ENCODE assay signal across 26 cellular contexts in genomic region chr11:133302056-133302455, GRCh38.
DNase-seq lines count a peak whose midpoint lies in the region; ATAC-seq and TF ChIP-seq lines count a peak whose summit lies in the region.
"Had no signal": no experiment of that assay in that cellular context is flagged by ENCODE, and none has a peak within 500 bp of the region (broad histone marks: within the 10 kb centered on the region; RNA-seq: fewer than 3 reads in every experiment).

No MANE protein-coding gene starts in this region.

- no peak overlapping the region for H3K27ac Mint-ChIP-seq in WTC11
- H3K27ac Mint-ChIP-seq in nephron progenitor cell: no peak overlapping the region
- H3K27ac Mint-ChIP-seq: CD4-positive, alpha-beta memory T cell; CD4-positive, CD25-positive, alpha-beta regulatory T cell; CD8-positive, alpha-beta memory T cell had no signal

- H3K36me3 ChIP-seq in KMS-11 (ENCODE audit: insufficient read depth) (no peaks in the 10 kb centered on the region), mesendoderm (ENCODE audit: control insufficient read depth, insufficient read depth, low read length) (no peaks in the 10 kb centered on the region)
- H3K36me3 ChIP-seq: BE2C, BLaER1 had no signal

- no peak overlapping the region for H2AFZ ChIP-seq in KMS-11 (ENCODE audit: low read depth)

- POLR2A ChIA-PET in WTC11 (lab: Charles Lee): no interaction called here

- no peak overlapping the region for H2AK5ac ChIP-seq in mesendoderm (ENCODE audit: low read length)

- H2BK5ac ChIP-seq in mesendoderm (ENCODE audit: low read length): no peak overlapping the region

- peak; percentile 66 for ATAC-seq in WTC11
- no peak for ATAC-seq in GM18868 (IDR thresholded peaks at IDR 0.05; ENCODE audit: unreplicated experiment)
- ATAC-seq: GM12878 had no signal

- H3K79me2 ChIP-seq in KMS-11 (ENCODE audit: insufficient read depth, low read depth): no peaks in the 10 kb centered on the region
- H3K79me2 ChIP-seq in mesendoderm (ENCODE audit: control insufficient read depth, insufficient read depth, low read length): no peaks in the 10 kb centered on the region

- peaks cover 63% of the 10 kb centered on the region for H3K4me1 ChIP-seq in KMS-11 (ENCODE audit: low read depth, poor library complexity, severe bottlenecking)
- no peaks in the 10 kb centered on the region for H3K4me1 ChIP-seq in mesendoderm (ENCODE audit: control insufficient read depth, low read depth, low read length)
- H3K4me1 ChIP-seq: BE2C, BLaER1 had no signal

- H3K36me3 Mint-ChIP-seq in WTC11 (peaks cover 13% of the 10 kb centered on the region), nephron progenitor cell (ENCODE audit: low read depth) (no peaks in the 10 kb centered on the region)
- H3K36me3 Mint-ChIP-seq: CD14-positive monocyte; CD4-positive, alpha-beta memory T cell; CD4-positive, CD25-positive, alpha-beta regulatory T cell; CD8-positive, alpha-beta memory T cell had no signal

- H3K27me3 Mint-ChIP-seq in WTC11 (ENCODE audit: low read depth) (peaks cover 8% of the 10 kb centered on the region), nephron progenitor cell (ENCODE audit: low read depth, poor library complexity) (peaks cover 16% of the 10 kb centered on the region)
- H3K27me3 Mint-ChIP-seq: CD4-positive, alpha-beta memory T cell; CD4-positive, CD25-positive, alpha-beta regulatory T cell; CD8-positive, alpha-beta memory T cell had no signal

- H3K79me1 ChIP-seq in mesendoderm (ENCODE audit: low read length): no peaks in the 10 kb centered on the region

- H3K4me3 ChIP-seq in KMS-11 (IDR thresholded peaks at IDR 0.05; ENCODE audit: insufficient read depth, low read depth, low read length): no peak overlapping the region
- H3K4me3 ChIP-seq in mesendoderm (ENCODE audit: low read length): no peak overlapping the region
- H3K4me3 ChIP-seq: BLaER1, GM12878 had no signal

- H3K4ac ChIP-seq in mesendoderm (ENCODE audit: low read depth, low read length): no peak overlapping the region

- peaks cover 26% of the 10 kb centered on the region for H3K9me3 Mint-ChIP-seq in WTC11
- H3K9me3 Mint-ChIP-seq in nephron progenitor cell: peaks cover 2% of the 10 kb centered on the region

- H4K5ac ChIP-seq in mesendoderm (ENCODE audit: low read length): no peak overlapping the region

- no peak overlapping the region for H2BK120ac ChIP-seq in mesendoderm (ENCODE audit: low read depth, low read length)

- no peak overlapping the region for H3K56ac ChIP-seq in mesendoderm (ENCODE audit: low read length)

- DNase-seq in NCI-H748 (lab: John Stamatoyannopoulos, UW; ENCODE audit: unreplicated experiment) (peak; percentile 27), NCI-H748 treated with DMSO at 0.1 percent for 48 hours (lab: John Stamatoyannopoulos, UW) (no peak), WTC11 (ENCODE audit: low spot score) (no peak), mesendoderm (peak; percentile 78), AML-193 (lab: John Stamatoyannopoulos, UW) (no peak), nephron progenitor cell (no peak)
- DNase-seq: 8988T; ACHN; BE2C; C1 segment of cervical spinal cord; CD4-positive, alpha-beta memory T cell; CD4-positive, CD25-positive, alpha-beta regulatory T cell; CD8-positive, alpha-beta memory T cell; COR-L47; DMS 273 treated with DMSO at 0.1 percent for 48 hours; DMS153; DMS53; DMS79; DND-41; EL; GDM1 had no signal

- H3K27ac ChIP-seq in KMS-11: peak overlapping the region; percentile 95
- H3K27ac ChIP-seq in mesendoderm (ENCODE audit: low read depth, low read length): no peak overlapping the region
- H3K27ac ChIP-seq: BLaER1 had no signal

- no peak overlapping the region for H3K23ac ChIP-seq in mesendoderm (ENCODE audit: low read length)

- no peak overlapping the region for H2BK15ac ChIP-seq in mesendoderm (replicated peaks; ENCODE audit: low read depth)

- no peak for TF ChIP-seq CTCF in KMS-11 (conservative IDR thresholded peaks at IDR 0.05; ENCODE audit: low read depth, low read length)
- TF ChIP-seq CTCF in WTC11 (IDR thresholded peaks at IDR 0.05): no peak
- no peak for TF ChIP-seq CTCF in nephron progenitor cell (IDR thresholded peaks at IDR 0.05)

- WGBS in mesendoderm (ENCODE audit: extremely low coverage, insufficient coverage, low lambda C conversion rate): no CpG with 5 or more reads among the region's 3 CpGs

- H4K20me1 ChIP-seq in KMS-11 (ENCODE audit: insufficient read depth): no peaks in the 10 kb centered on the region
- H4K20me1 ChIP-seq: BLaER1 had no signal

- H4K8ac ChIP-seq in mesendoderm (ENCODE audit: low read depth, low read length): no peak overlapping the region

- CTCF ChIA-PET in WTC11 (lab: Charles Lee): no interaction called here

- H3K9ac ChIP-seq in KMS-11 (no peak overlapping the region; the same call in 1 of the 2 replicates), mesendoderm (ENCODE audit: low read length) (no peak overlapping the region)
- H3K9ac ChIP-seq: BLaER1 had no signal

- H3K4me2 ChIP-seq in KMS-11: no peak overlapping the region
- no peak overlapping the region for H3K4me2 ChIP-seq in mesendoderm (ENCODE audit: low read length)
- H3K4me2 ChIP-seq: BLaER1 had no signal

- no peak overlapping the region for H3K18ac ChIP-seq in mesendoderm (ENCODE audit: low read length)

- H3K4me3 Mint-ChIP-seq in WTC11 (no peak overlapping the region), nephron progenitor cell (no peak overlapping the region)
- H3K4me3 Mint-ChIP-seq: CD14-positive monocyte; CD4-positive, alpha-beta memory T cell; CD4-positive, CD25-positive, alpha-beta regulatory T cell; CD8-positive, alpha-beta memory T cell had no signal

- peaks cover 28% of the 10 kb centered on the region for H3K4me1 Mint-ChIP-seq in WTC11
- no peaks in the 10 kb centered on the region for H3K4me1 Mint-ChIP-seq in nephron progenitor cell
- H3K4me1 Mint-ChIP-seq: CD14-positive monocyte; CD4-positive, alpha-beta memory T cell; CD4-positive, CD25-positive, alpha-beta regulatory T cell; CD8-positive, alpha-beta memory T cell had no signal

- H3K27me3 ChIP-seq in KMS-11 (ENCODE audit: insufficient read depth, low read depth): no peaks in the 10 kb centered on the region
- no peaks in the 10 kb centered on the region for H3K27me3 ChIP-seq in mesendoderm (ENCODE audit: insufficient read depth, low read length, poor library complexity)
- H3K27me3 ChIP-seq: BE2C, BLaER1 had no signal

TF ChIP-seq in WTC11, 78 proteins besides CTCF, POLR2A, EP300 and RAD21:
- peak; percentile 24; the same call in 1 of the 2 replicates for TF ChIP-seq TEAD1 (CRISPR knock-in tag; IDR thresholded peaks at IDR 0.05)
- TF ChIP-seq RORB (CRISPR knock-in tag; IDR thresholded peaks at IDR 0.05): no peak

Comparison
In these comparisons a context has a peak if more than half of its experiments do, and no peak if none do; other contexts are left out.
1. DNase-seq: peak in NCI-H748 (single experiment) and mesendoderm (single experiment); none in NCI-H748 treated with DMSO at 0.1 percent for 48 hours (single experiment), WTC11 (single experiment), AML-193 (0 of 2) and nephron progenitor cell (single experiment).